ENCODE assay signal across 8 cellular contexts in the genomic region with DNA sequence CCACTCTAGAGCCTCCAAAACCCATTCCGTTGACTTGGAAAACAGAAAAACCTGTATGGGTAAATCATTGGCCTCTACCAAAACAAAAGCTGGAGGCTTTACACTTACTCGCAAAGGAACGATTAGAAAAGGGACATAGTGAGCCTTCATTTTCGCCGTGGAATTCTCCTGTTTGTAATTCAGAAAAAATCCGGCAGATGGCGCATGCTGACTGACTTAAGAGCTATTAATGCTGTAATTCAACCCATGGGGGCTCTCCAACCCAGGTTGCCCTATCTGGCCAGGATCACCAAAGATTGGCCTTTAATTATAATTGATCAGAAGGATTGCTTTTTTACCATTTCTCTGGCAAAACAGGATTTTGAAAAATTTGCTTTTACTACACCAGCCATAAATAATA.
DNase-seq lines count a peak whose midpoint lies in the region; ATAC-seq and TF ChIP-seq lines count a peak whose summit lies in the region.

No MANE protein-coding gene starts in this region.

- H3K27ac Mint-ChIP-seq in chondrocyte (ENCODE audit: unreplicated experiment), result no peak overlapping the region
- no peak overlapping the region for H3K27ac Mint-ChIP-seq in stimulated activated memory B cell treated with anti-CD40 and anti-IgM and Interleukin-4, amounts not matched to agents 10 μg/mL and 1 μg/mL and 100 μg/mL, for 72 hours

- no peaks in the 10 kb centered on the region for H3K79me2 ChIP-seq in DOHH2 (ENCODE audit: control insufficient read depth, low read length)

- intact Hi-C loops in mucosa of descending colon (cut with DNase I, micrococcal nuclease), result no loop called here
- intact Hi-C loops in transverse colon (cut with DNase I; ENCODE audit: low total_unique reads), result no loop called here

- no peak overlapping the region for H3K4me2 ChIP-seq in DOHH2 (ENCODE audit: low read length)

- ATAC-seq in mucosa of descending colon (no peak), GM18505 (IDR thresholded peaks at IDR 0.05; ENCODE audit: unreplicated experiment) (no peak)
- ATAC-seq in stimulated activated memory B cell treated with anti-CD40 and anti-IgM and Interleukin-4, amounts not matched to agents 10 μg/mL and 1 μg/mL and 100 μg/mL, for 72 hours, result no peak

- H3K4me1 Mint-ChIP-seq in chondrocyte (ENCODE audit: low read depth), result peaks cover 4% of the 10 kb centered on the region
- H3K4me1 Mint-ChIP-seq in stimulated activated memory B cell treated with anti-CD40 and anti-IgM and Interleukin-4, amounts not matched to agents 10 μg/mL and 1 μg/mL and 100 μg/mL, for 72 hours, result peaks cover 14% of the 10 kb centered on the region

- DNase-seq in WERI-Rb-1, result peak; percentile 45
- DNase-seq in chondrocyte (ENCODE audit: low spot score), result no peak
- DNase-seq in mucosa of descending colon, result peak in 2 of 3 donors; percentile 28 to 78
- peak; percentile 44 for DNase-seq in transverse colon

- peaks cover 58% of the 10 kb centered on the region for H3K9me3 Mint-ChIP-seq in chondrocyte (ENCODE audit: low read depth)
- peaks cover 1% of the 10 kb centered on the region for H3K9me3 Mint-ChIP-seq in stimulated activated memory B cell treated with anti-CD40 and anti-IgM and Interleukin-4, amounts not matched to agents 10 μg/mL and 1 μg/mL and 100 μg/mL, for 72 hours

- no peak for TF ChIP-seq EP300 in transverse colon (IDR thresholded peaks at IDR 0.05; ENCODE audit: low read depth)

- peak; percentile 80 for TF ChIP-seq CTCF in DOHH2 (IDR thresholded peaks at IDR 0.05; ENCODE audit: low read depth, low read length, poor library complexity, severe bottlenecking)
- TF ChIP-seq CTCF in LNCAP (IDR thresholded peaks at IDR 0.05), result peak; percentile 44
- TF ChIP-seq CTCF in WERI-Rb-1 (IDR thresholded peaks at IDR 0.05; ENCODE audit: low read depth, low read length), result peak; percentile 59
- peak; percentile 75 for TF ChIP-seq CTCF in chondrocyte (IDR thresholded peaks at IDR 0.05)
- TF ChIP-seq CTCF in mucosa of descending colon (IDR thresholded peaks at IDR 0.05), result peak; percentile 71
- TF ChIP-seq CTCF in transverse colon (IDR thresholded peaks at IDR 0.05), result peak; percentile 62 to 76 (median 72)

- TF ChIP-seq POLR2A in transverse colon (IDR thresholded peaks at IDR 0.05) (no peak), GM18505 (IDR thresholded peaks at IDR 0.05; ENCODE audit: borderline replicate concordance, extremely low read depth, insufficient read depth, insufficient read length) (no peak)

- H3K4me3 Mint-ChIP-seq in chondrocyte (ENCODE audit: unreplicated experiment), result no peak overlapping the region
- H3K4me3 Mint-ChIP-seq in stimulated activated memory B cell treated with anti-CD40 and anti-IgM and Interleukin-4, amounts not matched to agents 10 μg/mL and 1 μg/mL and 100 μg/mL, for 72 hours, result no peak overlapping the region

- H3K4me3 ChIP-seq in DOHH2 (ENCODE audit: low read length) (no peak overlapping the region), WERI-Rb-1 (ENCODE audit: low read depth, low read length) (peak overlapping the region; percentile 25), mucosa of descending colon (no peak overlapping the region), transverse colon (no peak overlapping the region)

- 11 to 24% methylated on average over 4 to 7 of the region's 7 CpGs for WGBS in transverse colon (ENCODE audit: low coverage in 1 of 2), 2 donors

- H3K27ac ChIP-seq in DOHH2 (ENCODE audit: low read depth, low read length) (no peak overlapping the region), WERI-Rb-1 (no peak overlapping the region), transverse colon (no peak overlapping the region)

- no peaks in the 10 kb centered on the region for H3K27me3 Mint-ChIP-seq in chondrocyte (ENCODE audit: low read depth)
- no peaks in the 10 kb centered on the region for H3K27me3 Mint-ChIP-seq in stimulated activated memory B cell treated with anti-CD40 and anti-IgM and Interleukin-4, amounts not matched to agents 10 μg/mL and 1 μg/mL and 100 μg/mL, for 72 hours

- no peaks in the 10 kb centered on the region for H3K27me3 ChIP-seq in DOHH2 (ENCODE audit: control insufficient read depth, low read length)
- no peaks in the 10 kb centered on the region for H3K27me3 ChIP-seq in WERI-Rb-1 (ENCODE audit: insufficient read depth, low read depth, severe bottlenecking)
- H3K27me3 ChIP-seq in transverse colon, result no peaks in the 10 kb centered on the region

- H3K36me3 ChIP-seq in DOHH2 (ENCODE audit: control insufficient read depth, low read length) (no peaks in the 10 kb centered on the region), WERI-Rb-1 (peaks cover 5% of the 10 kb centered on the region), mucosa of descending colon (ENCODE audit: low read depth) (no peaks in the 10 kb centered on the region), transverse colon (no peaks in the 10 kb centered on the region)

- H3K9me3 ChIP-seq in DOHH2 (ENCODE audit: control insufficient read depth, insufficient read depth, low read length) (peaks cover 4% of the 10 kb centered on the region; the same call in 1 of the 2 replicates), WERI-Rb-1 (ENCODE audit: severe bottlenecking) (peaks cover 17% of the 10 kb centered on the region), mucosa of descending colon (peaks cover 28% of the 10 kb centered on the region), transverse colon (peaks cover 10 to 13% of the 10 kb centered on the region in 2 donors)

- in situ Hi-C loops in transverse colon (cut with MboI; ENCODE audit: low pct_ligation_motif_present in 1 of 4, low pct_unique_long_range_greater_than_20kb in 1 of 4, low sequenced_read_pairs in 3 of 4), result no loop called here

- H4K20me1 ChIP-seq in DOHH2 (ENCODE audit: control insufficient read depth, insufficient read depth, low read depth, low read length), result no peaks in the 10 kb centered on the region

- H3K4me1 ChIP-seq in DOHH2 (ENCODE audit: control insufficient read depth, low read length) (peaks cover 6% of the 10 kb centered on the region), mucosa of descending colon (ENCODE audit: low read depth) (no peaks in the 10 kb centered on the region), transverse colon (peaks cover 0 to 8% (median 0%) of the 10 kb centered on the region in 4 donors)

- H3F3A ChIP-seq in DOHH2 (ENCODE audit: control insufficient read depth, insufficient read depth), result no peaks in the 10 kb centered on the region

- peaks cover 30% of the 10 kb centered on the region for H3K36me3 Mint-ChIP-seq in chondrocyte (ENCODE audit: low read depth)
- peaks cover 11% of the 10 kb centered on the region for H3K36me3 Mint-ChIP-seq in stimulated activated memory B cell treated with anti-CD40 and anti-IgM and Interleukin-4, amounts not matched to agents 10 μg/mL and 1 μg/mL and 100 μg/mL, for 72 hours

- no peaks in the 10 kb centered on the region for H3K9me2 ChIP-seq in DOHH2 (replicated peaks; ENCODE audit: control insufficient read depth, low read length)
